ENCODE assay signal across 8 cellular contexts in the genomic region with DNA sequence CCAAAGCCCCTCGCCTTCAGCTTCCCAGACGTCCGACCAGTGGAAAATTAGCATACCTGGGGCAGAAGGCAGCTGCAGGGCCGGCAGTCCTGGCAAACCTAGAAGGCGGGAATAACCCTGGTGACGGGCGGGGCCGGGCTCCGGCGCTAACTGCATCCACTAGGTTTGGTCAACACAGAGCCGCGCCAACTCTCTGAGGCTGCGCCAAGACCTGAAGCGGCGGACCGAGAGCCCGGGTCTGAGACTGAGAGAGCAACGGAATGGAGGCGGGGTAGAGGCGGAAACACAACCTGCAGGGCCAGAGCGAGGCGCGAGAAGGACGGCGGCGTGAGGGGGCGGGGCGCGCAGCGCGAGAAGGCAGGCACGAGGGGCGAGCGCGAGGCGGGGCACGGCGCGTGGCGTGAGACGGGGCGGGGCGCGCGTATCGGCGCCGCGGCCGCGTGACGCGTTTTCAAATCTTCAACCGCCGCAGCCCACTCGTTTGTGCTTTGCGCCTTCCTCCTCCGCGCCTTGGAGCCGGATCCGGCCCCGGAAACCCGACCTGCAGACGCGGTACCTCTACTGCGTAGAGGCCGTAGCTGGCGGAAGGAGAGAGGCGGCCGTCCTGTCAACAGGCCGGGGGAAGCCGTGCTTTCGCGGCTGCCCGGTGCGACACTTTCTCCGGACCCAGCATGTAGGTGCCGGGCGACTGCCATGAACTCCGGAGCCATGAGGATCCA. TPM values are rescaled to one million over a fixed set of nuclear protein-coding genes. Genes with fewer than 3 reads are reported as not detected.
DNase-seq lines count a peak whose midpoint lies in the region; ATAC-seq and TF ChIP-seq lines count a peak whose summit lies in the region.

A gene with protein sequence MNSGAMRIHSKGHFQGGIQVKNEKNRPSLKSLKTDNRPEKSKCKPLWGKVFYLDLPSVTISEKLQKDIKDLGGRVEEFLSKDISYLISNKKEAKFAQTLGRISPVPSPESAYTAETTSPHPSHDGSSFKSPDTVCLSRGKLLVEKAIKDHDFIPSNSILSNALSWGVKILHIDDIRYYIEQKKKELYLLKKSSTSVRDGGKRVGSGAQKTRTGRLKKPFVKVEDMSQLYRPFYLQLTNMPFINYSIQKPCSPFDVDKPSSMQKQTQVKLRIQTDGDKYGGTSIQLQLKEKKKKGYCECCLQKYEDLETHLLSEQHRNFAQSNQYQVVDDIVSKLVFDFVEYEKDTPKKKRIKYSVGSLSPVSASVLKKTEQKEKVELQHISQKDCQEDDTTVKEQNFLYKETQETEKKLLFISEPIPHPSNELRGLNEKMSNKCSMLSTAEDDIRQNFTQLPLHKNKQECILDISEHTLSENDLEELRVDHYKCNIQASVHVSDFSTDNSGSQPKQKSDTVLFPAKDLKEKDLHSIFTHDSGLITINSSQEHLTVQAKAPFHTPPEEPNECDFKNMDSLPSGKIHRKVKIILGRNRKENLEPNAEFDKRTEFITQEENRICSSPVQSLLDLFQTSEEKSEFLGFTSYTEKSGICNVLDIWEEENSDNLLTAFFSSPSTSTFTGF (plus strand): TSS at position 454 of the 719 bp plus-strand sequence. CDS start 240 bp downstream, at position 694.
A gene with protein sequence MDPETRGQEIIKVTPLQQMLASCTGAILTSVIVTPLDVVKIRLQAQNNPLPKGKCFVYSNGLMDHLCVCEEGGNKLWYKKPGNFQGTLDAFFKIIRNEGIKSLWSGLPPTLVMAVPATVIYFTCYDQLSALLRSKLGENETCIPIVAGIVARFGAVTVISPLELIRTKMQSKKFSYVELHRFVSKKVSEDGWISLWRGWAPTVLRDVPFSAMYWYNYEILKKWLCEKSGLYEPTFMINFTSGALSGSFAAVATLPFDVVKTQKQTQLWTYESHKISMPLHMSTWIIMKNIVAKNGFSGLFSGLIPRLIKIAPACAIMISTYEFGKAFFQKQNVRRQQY (minus strand): TSS at position 321 of the 719 bp plus-strand sequence. CDS start 17,633 bp downstream, outside the sequence.

- peak within 1 kb of the TSS; percentile 88 to 98 (median 95) for H3K9ac ChIP-seq in BLaER1 treated with 17β-estradiol and CSF1 and Interleukin-3, amounts not matched to agents 10 nM and 100 nM
- H3K9ac ChIP-seq in colonic mucosa (ENCODE audit: low read depth in 2 of 2, low read length in 2 of 2) = peak within 1 kb of the TSS; percentile 88 to 94

- peaks cover 11 to 25% (median 22%) of the 10 kb centered on the region in 11 experiments for H3K9me3 ChIP-seq in BLaER1 treated with 17β-estradiol and CSF1 and Interleukin-3, amounts not matched to agents 10 nM and 100 nM (replicated peaks in 1 of 11)
- H3K9me3 ChIP-seq in colonic mucosa = no peaks in the 10 kb centered on the region

- ATAC-seq in GM19328 (IDR thresholded peaks at IDR 0.05; ENCODE audit: unreplicated experiment) (peak; percentile 90), HG03469 (IDR thresholded peaks at IDR 0.05; ENCODE audit: unreplicated experiment) (peak; percentile 77)

- intact Hi-C loops in colonic mucosa (cut with DNase I) = loop anchor here (10.0 kb wide), 2 partner anchors 251 to 721 kb away; a partner anchor contains a TSS

- no peaks in the 10 kb centered on the region for H3K27me3 ChIP-seq in BLaER1 treated with 17β-estradiol and CSF1 and Interleukin-3, amounts not matched to agents 10 nM and 100 nM
- no peaks in the 10 kb centered on the region for H3K27me3 ChIP-seq in colonic mucosa
- no peaks in the 10 kb centered on the region for H3K27me3 ChIP-seq in layer of hippocampus (ENCODE audit: control insufficient read depth, insufficient read depth, low read length)

- peak within 1 kb of the TSS; percentile 77 to 99 (median 96) for H3K4me3 ChIP-seq in BLaER1 treated with 17β-estradiol and CSF1 and Interleukin-3, amounts not matched to agents 10 nM and 100 nM
- peak within 1 kb of the TSS; percentile 85 for H3K4me3 ChIP-seq in colonic mucosa

- peaks cover 5 to 55% (median 46%) of the 10 kb centered on the region in 11 experiments for H3K36me3 ChIP-seq in BLaER1 treated with 17β-estradiol and CSF1 and Interleukin-3, amounts not matched to agents 10 nM and 100 nM
- no peaks in the 10 kb centered on the region for H3K36me3 ChIP-seq in colonic mucosa

- H3K4me1 ChIP-seq in BLaER1 treated with 17β-estradiol and CSF1 and Interleukin-3, amounts not matched to agents 10 nM and 100 nM = peaks cover 32 to 52% (median 38%) of the 10 kb centered on the region in 10 experiments
- H3K4me1 ChIP-seq in colonic mucosa = peaks cover 3% of the 10 kb centered on the region

- no peak for TF ChIP-seq CTCF in colonic mucosa (IDR thresholded peaks at IDR 0.05)

- peak within 1 kb of the TSS; percentile 74 to 96 (median 89) for H3K4me2 ChIP-seq in BLaER1 treated with 17β-estradiol and CSF1 and Interleukin-3, amounts not matched to agents 10 nM and 100 nM

- peak within 1 kb of the TSS; percentile 80 to 97 (median 95) for H3K27ac ChIP-seq in BLaER1 treated with 17β-estradiol and CSF1 and Interleukin-3, amounts not matched to agents 10 nM and 100 nM
- peak within 1 kb of the TSS; percentile 98 for H3K27ac ChIP-seq in colonic mucosa
- H3K27ac ChIP-seq in layer of hippocampus (ENCODE audit: low read depth, low read length) = peak within 1 kb of the TSS; percentile 80

- H4K20me1 ChIP-seq in BLaER1 treated with 17β-estradiol and CSF1 and Interleukin-3, amounts not matched to agents 10 nM and 100 nM = peaks cover 0 to 32% (median 21%) of the 10 kb centered on the region in 11 experiments; a peak in 14 of 22 replicates

- DNase-seq in NCI-H526 (lab: John Stamatoyannopoulos, UW) = peak; percentile 97 to 99
- peak; percentile 97 for DNase-seq in activated CD4-positive, alpha-beta T cell treated with anti-CD3 and anti-CD28 coated beads for 48 hours
- peak; percentile 98 for DNase-seq in colonic mucosa
- peak; percentile 91 to 96 (median 94) for DNase-seq in stimulated activated CD4-positive, alpha-beta T cell treated with anti-CD3 and anti-CD28 coated beads, Interleukin-1b, Interleukin-23, amount 100 ng/mL, for 24 hours (ENCODE audit: low read depth in 4 of 4, low spot score in 1 of 4)

RNA-seq across cellular contexts. Expression of the first gene that starts in this region (rescaled TPM):
- total RNA-seq in colonic mucosa = 10 to 100 TPM; 17.8 to 31.4 TPM

RNA-seq across cellular contexts. Expression of the second gene that starts in this region (rescaled TPM):
- total RNA-seq in colonic mucosa = 10 to 100 TPM; 25.7 to 39.6 TPM

Comparison
In these comparisons a context has a peak if more than half of its experiments do, and no peak if none do; other contexts are left out.
1. Peak in every context shown above with its lines: DNase-seq, ATAC-seq, H3K4me3 ChIP-seq and H3K27ac ChIP-seq.